ENCODE assay signal across 20 cellular contexts in the genomic region with DNA sequence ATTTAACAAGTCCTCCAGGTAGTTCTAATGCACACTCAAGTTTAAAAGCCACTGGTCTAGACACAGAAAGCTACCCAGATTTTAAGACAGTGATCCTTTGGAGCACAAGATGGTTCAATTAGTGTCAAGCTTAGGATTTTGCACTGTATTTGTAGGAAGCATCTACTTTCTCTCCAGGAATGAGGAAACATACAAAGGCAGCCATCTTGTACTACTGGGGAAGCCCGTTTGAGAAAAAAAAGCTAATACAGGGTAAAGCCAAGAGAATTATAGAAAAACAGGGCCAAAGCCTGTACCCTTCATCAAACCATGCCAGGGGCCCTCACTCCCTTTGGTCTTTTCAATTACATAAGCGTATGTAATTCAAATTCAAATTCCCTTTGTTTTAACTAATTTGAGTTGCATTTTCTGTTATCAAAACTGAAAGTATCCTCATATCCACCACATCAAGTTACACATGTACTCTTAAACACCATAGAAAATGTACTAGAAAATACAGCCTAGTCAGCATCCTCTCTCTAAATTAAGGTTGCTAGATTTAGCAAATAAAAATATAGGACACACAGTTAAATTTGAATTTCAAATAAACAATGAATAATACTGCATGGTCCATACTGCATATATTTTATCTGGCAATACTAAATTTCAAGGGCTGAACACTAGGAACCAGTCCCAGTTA. TPM values are rescaled to one million over a fixed set of nuclear protein-coding genes. Genes with fewer than 3 reads are reported as not detected.
DNase-seq lines count a peak whose midpoint lies in the region; ATAC-seq, FAIRE-seq and TF ChIP-seq lines count a peak whose summit lies in the region.
"Had no signal": no experiment of that assay in that cellular context is flagged by ENCODE, and none has a peak within 500 bp of the region (broad histone marks: within the 10 kb centered on the region; RNA-seq: fewer than 3 reads in every experiment).

No MANE protein-coding gene starts in this region.

- H3K79me2 ChIP-seq in K562 (ENCODE audit: control insufficient read depth, insufficient read depth, low read length) (no peaks in the 10 kb centered on the region), osteoblast (ENCODE audit: insufficient read depth, low read length) (no peaks in the 10 kb centered on the region)

- H3K9me3 ChIP-seq in KOPT-K1 (ENCODE audit: insufficient read depth, low read length, poor library complexity, severe bottlenecking) (no peaks in the 10 kb centered on the region), K562 (replicated peaks; ENCODE audit: control insufficient read depth, insufficient read depth, low read depth, low read length) (no peaks in the 10 kb centered on the region), osteoblast (ENCODE audit: low read depth, low read length) (no peaks in the 10 kb centered on the region)
- H3K9me3 ChIP-seq: left ventricle myocardium inferior, thyroid gland had no signal

- in situ Hi-C loops in K562 (cut with MboI) = no loop called here

- no peaks in the 10 kb centered on the region for H3K9me1 ChIP-seq in K562 (ENCODE audit: control insufficient read depth, insufficient read depth, low read length)

- peak; percentile 46 for ATAC-seq in K562
- no peak for ATAC-seq in GM19452 (IDR thresholded peaks at IDR 0.05; ENCODE audit: unreplicated experiment)
- no peak for ATAC-seq in GM21515 (IDR thresholded peaks at IDR 0.05; ENCODE audit: unreplicated experiment)
- ATAC-seq: activated naive CD4-positive, alpha-beta T cell treated with anti-CD3 and anti-CD28 coated beads, Interleukin-2, amount 50 U/mL, for 72 hours; stimulated activated naive CD8-positive, alpha-beta T cell treated with anti-CD3 and anti-CD28 coated beads, Interleukin-15, Interleukin-2, amounts not matched to agents 100 U/mL and 50 U/mL, for 24 hours had no signal

- peak; percentile 26 for FAIRE-seq in GM18507 (lab: Jason Lieb, UNC)
- no peak for FAIRE-seq in K562 (lab: Jason Lieb, UNC)

- H3K27me3 ChIP-seq in K562 (ENCODE audit: control insufficient read depth in 2 of 2, insufficient read depth in 2 of 2, low read length in 2 of 2) = no peaks in the 10 kb centered on the region
- H3K27me3 ChIP-seq in osteoblast (ENCODE audit: insufficient read depth, low read length) = no peaks in the 10 kb centered on the region
- H3K27me3 ChIP-seq: thyroid gland had no signal

- intact Hi-C loops in K562 (cut with micrococcal nuclease) = no loop called here

- 49% methylated on average over 2 of the region's 2 CpGs for WGBS in K562 (ENCODE audit: insufficient coverage, low coverage, missing lambda C conversion rate)

- H3K27ac ChIP-seq in KOPT-K1 (ENCODE audit: low read depth, low read length, poor library complexity, severe bottlenecking) (peak overlapping the region; percentile 8), K562 (ENCODE audit: extremely low read depth, low read depth, low read length) (peak overlapping the region; percentile 18; the same call in 1 of the 3 replicates), osteoblast (ENCODE audit: low read depth, low read length) (no peak overlapping the region)
- H3K27ac ChIP-seq: left ventricle myocardium inferior, thyroid gland had no signal

- POLR2A ChIA-PET in K562 (lab: Yijun Ruan, JAX) = interaction anchor here (0.6 to 2.8 kb wide), 3 partner anchors 9 to 407 kb away, joined by 3 to 9 read pairs (median 3); partner anchors contain the start of gene PIK3R3

- H3K36me3 ChIP-seq in KOPT-K1 (ENCODE audit: insufficient read depth, low read length) (no peaks in the 10 kb centered on the region), K562 (ENCODE audit: control insufficient read depth, insufficient read depth, low read length) (no peaks in the 10 kb centered on the region), osteoblast (ENCODE audit: insufficient read depth, low read length) (no peaks in the 10 kb centered on the region)
- H3K36me3 ChIP-seq: left ventricle myocardium inferior, thyroid gland had no signal

- no peaks in the 10 kb centered on the region for H4K20me1 ChIP-seq in K562 (replicated peaks; ENCODE audit: control insufficient read depth, insufficient read depth, low read length)
- H4K20me1 ChIP-seq in osteoblast (ENCODE audit: insufficient read depth, low read length) = no peaks in the 10 kb centered on the region

- CTCF ChIA-PET in K562 (lab: Yijun Ruan, JAX; ENCODE audit: low intra/inter-chr PET ratio) = no interaction called here

- no peak for TF ChIP-seq CTCF in K562 (IDR thresholded peaks at IDR 0.05 in 2 of 3, conservative IDR thresholded peaks at IDR 0.05 in 1 of 3; ENCODE audit: insufficient read depth in 2 of 3, low read depth in 1 of 3, low read length in 3 of 3)
- TF ChIP-seq CTCF in osteoblast (IDR thresholded peaks at IDR 0.05; ENCODE audit: extremely low read depth, low read depth, low read length) = no peak

- no peak for TF ChIP-seq EP300 in K562 (IDR thresholded peaks at IDR 0.05; ENCODE audit: low read length)

- no peak for TF ChIP-seq POLR2A in K562 (conservative IDR thresholded peaks at IDR 0.05)

- BruUV-seq in K562 (replicated peaks; lab: Mats Ljungman, UMichigan) = no TSS peak

- H3K4me2 ChIP-seq in K562 (ENCODE audit: insufficient read depth, low read length) (peak overlapping the region; percentile 11; the same call in 1 of the 2 replicates), osteoblast (ENCODE audit: insufficient read depth, low read length) (peak overlapping the region; percentile 75)

- no peak for DNase-seq in GM18507 (ENCODE audit: extremely low spot score, insufficient read length, low read depth)
- DNase-seq in K562 (ENCODE audit: extremely low read depth in 1 of 4, low spot score in 3 of 4) = no peak
- DNase-seq in osteoblast (ENCODE audit: insufficient read length, low spot score, missing footprints) = no peak
- no peak for DNase-seq in SHP77 (lab: John Stamatoyannopoulos, UW)
- DNase-seq: activated CD4-positive, alpha-beta T cell treated with anti-CD3 and anti-CD28 coated beads for 1 hour; AML-193; head of caudate nucleus; left ventricle myocardium inferior; NCI-H1105 treated with DMSO at 0.1 percent for 48 hours; NCI-H2107; NCI-H510A; stimulated activated CD4-positive, alpha-beta T cell treated with anti-CD3 and anti-CD28 coated beads, Interleukin-4, amount 100 ng/mL, for 1 hour; stimulated activated naive CD8-positive, alpha-beta T cell treated with anti-CD3 and anti-CD28 coated beads, Interleukin-15, Interleukin-2, amounts not matched to agents 100 U/mL and 50 U/mL, for 24 hours; thyroid gland had no signal

- peak overlapping the region in 1 of 2 experiments; percentile 29; a peak in 1 of 4 replicates for H3K9ac ChIP-seq in K562 (ENCODE audit: insufficient read depth in 1 of 2, low read depth in 2 of 2, low read length in 2 of 2)

- no peak overlapping the region for H3K4me3 ChIP-seq in K562
- peak overlapping the region; percentile 46 for H3K4me3 ChIP-seq in osteoblast (ENCODE audit: insufficient read depth, low read length)
- H3K4me3 ChIP-seq: left ventricle myocardium inferior, thyroid gland had no signal

- no peak for TF ChIP-seq RAD21 in K562 (CRISPR knock-in tag; conservative IDR thresholded peaks at IDR 0.05 in 1 of 2, IDR thresholded peaks at IDR 0.05 in 1 of 2)

- peaks cover 7 to 11% of the 10 kb centered on the region in 2 experiments; a peak in 4 of 5 replicates for H3K4me1 ChIP-seq in K562 (replicated peaks in 1 of 2; ENCODE audit: control insufficient read depth in 2 of 2, insufficient read depth in 2 of 2, low read length in 2 of 2)
- no peaks in the 10 kb centered on the region for H3K4me1 ChIP-seq in osteoblast (ENCODE audit: insufficient read depth, low read length)
- H3K4me1 ChIP-seq: thyroid gland had no signal

- peak overlapping the region; percentile 68 for H2AFZ ChIP-seq in K562 (ENCODE audit: low read depth, low read length)
- H2AFZ ChIP-seq in osteoblast (ENCODE audit: low read length) = peak overlapping the region; percentile 90

TF ChIP-seq in K562, 482 proteins besides CTCF, POLR2A, EP300 and RAD21 (continues in another document):
- TF ChIP-seq MAFG (tag; conservative IDR thresholded peaks at IDR 0.05) = peak; percentile 86

RNA-seq across cellular contexts. Expression of gene PIK3R3, which starts 17.4 kb away (rescaled TPM):
- total RNA-seq in K562 (2011; cell fraction: chromatin; rRNA removed; ENCODE audit: low replicate concordance) = 4.0 and 7.6 TPM in 2 replicates
- 2.3 and 3.6 TPM in 2 replicates for total RNA-seq in K562 (2011; cell fraction: nucleolus; rRNA removed)
- 6.5 and 7.6 TPM in 2 replicates for total RNA-seq in K562 (2011; cell fraction: nucleoplasm; rRNA removed)
- total RNA-seq in K562 (2014; rRNA removed) = 3.3 and 4.3 TPM in 2 replicates
- 5.7 and 6.0 TPM in 2 replicates for total RNA-seq in K562 (2014; rRNA removed; fragmentation: Illumina TruSeq; extraction: Trizol)
- 6.7 and 7.7 TPM in 2 replicates for total RNA-seq in K562 (2015; rRNA removed; fragmentation: Illumina TruSeq; extraction: Trizol)
- total RNA-seq in K562 (2021) = 6.1 and 6.2 TPM in 2 replicates
- polyA plus RNA-seq in K562 (2011; rRNA removed) = 5.4 and 5.5 TPM in 2 replicates
- polyA plus RNA-seq in K562 (2011; cell fraction: cytosol; rRNA removed) = 1.8 and 3.9 TPM in 2 replicates
- polyA plus RNA-seq in K562 (2011; cell fraction: nucleus; rRNA removed) = 2.7 and 4.7 TPM in 2 replicates
- 2.0 and 3.8 TPM in 2 replicates for polyA plus RNA-seq in K562 (2012)
- polyA plus RNA-seq in K562 (2014; fragmentation: Illumina TruSeq; extraction: Trizol) = 4.0 and 4.6 TPM in 2 replicates
- 1 to 10 TPM; 1.4 to 2.2 TPM for polyA plus RNA-seq in K562 (2014; fragmentation: Nextera tagmentation; extraction: Ambion mirVana)
- polyA plus RNA-seq in K562 (2014; rRNA removed) = 2.7 and 3.1 TPM in 2 replicates
- polyA minus RNA-seq in K562 (2011; rRNA and poly(A)+ RNA removed) = 8.1 and 13.0 TPM in 2 replicates
- polyA minus RNA-seq in K562 (2011; cell fraction: cytosol; rRNA and poly(A)+ RNA removed) = 3.2 and 3.5 TPM in 2 replicates
- 1.6 and 4.8 TPM in 2 replicates for polyA minus RNA-seq in K562 (2011; cell fraction: nucleus; rRNA and poly(A)+ RNA removed)
- 4.0 and 5.3 TPM in 2 replicates for total RNA-seq in osteoblast

RNA-seq across cellular contexts. Expression of gene TSPAN1, which starts 59.8 kb away (rescaled TPM):
- not detected in 2 replicates for total RNA-seq in K562 (2011; cell fraction: chromatin; rRNA removed; ENCODE audit: low replicate concordance)
- total RNA-seq in K562 (2011; cell fraction: nucleolus; rRNA removed) = 0.53 TPM in 1 of 2 replicates, not detected in the other
- total RNA-seq in K562 (2011; cell fraction: nucleoplasm; rRNA removed) = not detected in 2 replicates
- total RNA-seq in K562 (2014; rRNA removed) (not detected in 2 replicates), K562 (2014; rRNA removed; fragmentation: Illumina TruSeq; extraction: Trizol) (not detected in 2 replicates), K562 (2015; rRNA removed; fragmentation: Illumina TruSeq; extraction: Trizol) (not detected in 2 replicates), K562 (2021) (0.38 and 0.58 TPM in 2 replicates), osteoblast (0.59 and 1.1 TPM in 2 replicates)
- polyA plus RNA-seq in K562 (2011; rRNA removed) (not detected in 2 replicates), K562 (2014; fragmentation: Illumina TruSeq; extraction: Trizol) (not detected in 2 replicates), K562 (2014; fragmentation: Nextera tagmentation; extraction: Ambion mirVana) (not detected), K562 (2014; rRNA removed) (not detected in 2 replicates)
- polyA plus RNA-seq in K562 (2011; cell fraction: cytosol; rRNA removed) = not detected in 2 replicates
- 0.20 TPM in 1 of 2 replicates, not detected in the other for polyA plus RNA-seq in K562 (2011; cell fraction: nucleus; rRNA removed)
- polyA plus RNA-seq in K562 (2012) = 0.07 and 0.22 TPM in 2 replicates
- polyA minus RNA-seq in K562 (2011; rRNA and poly(A)+ RNA removed) = not detected in 2 replicates
- not detected in 2 replicates for polyA minus RNA-seq in K562 (2011; cell fraction: cytosol; rRNA and poly(A)+ RNA removed)
- polyA minus RNA-seq in K562 (2011; cell fraction: nucleus; rRNA and poly(A)+ RNA removed) = not detected in 2 replicates
- total RNA-seq: activated CD8-positive, alpha-beta memory T cell treated with anti-CD3 and anti-CD28 coated beads for 36 hours; activated naive CD4-positive, alpha-beta T cell treated with anti-CD3 and anti-CD28 coated beads, Interleukin-2, amount 50 U/mL, for 72 hours; mononuclear cell had no signal
